ENCODE assay signal across 12 cellular contexts in genomic region chr13:70723732-70724131, GRCh38.
DNase-seq lines count a peak whose midpoint lies in the region; TF ChIP-seq lines count a peak whose summit lies in the region.
"Had no signal": no experiment of that assay in that cellular context is flagged by ENCODE, and none has a peak within 500 bp of the region (broad histone marks: within the 10 kb centered on the region; RNA-seq: fewer than 3 reads in every experiment).

No MANE protein-coding gene starts in this region.

- H3K27ac Mint-ChIP-seq in progenitor cell of endocrine pancreas = no peak overlapping the region

- no peaks in the 10 kb centered on the region for H3K36me3 Mint-ChIP-seq in progenitor cell of endocrine pancreas (ENCODE audit: insufficient read depth)

- no peaks in the 10 kb centered on the region for H3K9me3 Mint-ChIP-seq in progenitor cell of endocrine pancreas (ENCODE audit: low read depth)

- peak; percentile 43 for TF ChIP-seq CTCF in astrocyte of the cerebellum (IDR thresholded peaks at IDR 0.05; ENCODE audit: low read depth, low read length, missing control alignments)
- peak; percentile 48 for TF ChIP-seq CTCF in progenitor cell of endocrine pancreas (IDR thresholded peaks at IDR 0.05; ENCODE audit: unreplicated experiment)

- DNase-seq in NCI-H345 (lab: John Stamatoyannopoulos, UW) (peak; percentile 4), NCI-H345 treated with DMSO at 0.1 percent for 48 hours (lab: John Stamatoyannopoulos, UW; ENCODE audit: unreplicated experiment) (no peak), NCI-H2227 treated with DMSO at 0.1 percent for 48 hours (lab: John Stamatoyannopoulos, UW) (peak; percentile 11), astrocyte of the cerebellum (ENCODE audit: low read depth) (peak; percentile 23), progenitor cell of endocrine pancreas (ENCODE audit: low spot score, unreplicated experiment) (no peak), NCI-H2196 treated with DMSO at 0.1 percent for 48 hours (lab: John Stamatoyannopoulos, UW; ENCODE audit: unreplicated experiment) (no peak)
- DNase-seq in stimulated activated CD4-positive, alpha-beta T cell treated with anti-CD3 and anti-CD28 coated beads, Interleukin-4, amount 100 ng/mL, for 1 hour = no peak
- DNase-seq in activated CD4-positive, alpha-beta T cell treated with anti-CD3 and anti-CD28 coated beads for 1 hour = no peak
- DNase-seq: activated CD8-positive, alpha-beta memory T cell treated with anti-CD3 and anti-CD28 coated beads for 24 hours; GF-D8; stimulated activated CD8-positive, alpha-beta memory T cell treated with anti-CD3 and anti-CD28 coated beads, Interleukin-4, amount 100 ng/mL, for 48 hours had no signal

- H3K4me3 ChIP-seq in astrocyte of the cerebellum (ENCODE audit: low read depth, low read length) = no peak overlapping the region
- H3K4me3 ChIP-seq: skin epidermis had no signal

- H3K4me3 Mint-ChIP-seq in progenitor cell of endocrine pancreas (ENCODE audit: low read depth) = no peak overlapping the region

- peaks cover 16% of the 10 kb centered on the region for H3K4me1 Mint-ChIP-seq in progenitor cell of endocrine pancreas (ENCODE audit: low read depth)

- in situ Hi-C loops in astrocyte of the cerebellum (cut with HindIII; ENCODE audit: low sequenced_read_pairs) = no loop called here

- H3K27me3 Mint-ChIP-seq in progenitor cell of endocrine pancreas = no peaks in the 10 kb centered on the region

Comparison
In these comparisons a context has a peak if more than half of its experiments do, and no peak if none do; other contexts are left out.
1. DNase-seq: peak in NCI-H345 (single experiment), NCI-H2227 treated with DMSO at 0.1 percent for 48 hours (single experiment) and astrocyte of the cerebellum (single experiment); none in NCI-H345 treated with DMSO at 0.1 percent for 48 hours (single experiment), progenitor cell of endocrine pancreas (single experiment), NCI-H2196 treated with DMSO at 0.1 percent for 48 hours (single experiment), stimulated activated CD4-positive, alpha-beta T cell treated with anti-CD3 and anti-CD28 coated beads, Interleukin-4, amount 100 ng/mL, for 1 hour (single experiment) and activated CD4-positive, alpha-beta T cell treated with anti-CD3 and anti-CD28 coated beads for 1 hour (single experiment).